23 cellular contexts compared by ENCODE assay signal in genomic region chr14:97641827-97642226, GRCh38.
DNase-seq lines count a peak whose midpoint lies in the region; TF ChIP-seq lines count a peak whose summit lies in the region.
"Had no signal": no experiment of that assay in that cellular context is flagged by ENCODE, and none has a peak within 500 bp of the region (broad histone marks: within the 10 kb centered on the region; RNA-seq: fewer than 3 reads in every experiment).

No MANE protein-coding gene starts in this region.

- peaks cover 20% of the 10 kb centered on the region for H3K4me1 ChIP-seq in suprapubic skin
- H3K4me1 ChIP-seq: adrenal gland, spleen, uterus had no signal

- H3K36me3 Mint-ChIP-seq in activated naive CD4-positive, alpha-beta T cell treated with anti-CD3 and anti-CD28 coated beads, Interleukin-2, amount 50 U/mL, for 24 hours: no peaks in the 10 kb centered on the region
- peaks cover 3% of the 10 kb centered on the region for H3K36me3 Mint-ChIP-seq in activated naive CD4-positive, alpha-beta T cell treated with anti-CD3 and anti-CD28 coated beads, Interleukin-2, amount 10 ng/mL, durations not matched to agents 7 days and 5 days
- H3K36me3 Mint-ChIP-seq in CD14-positive monocyte: no peaks in the 10 kb centered on the region

- no peak for DNase-seq in activated naive CD4-positive, alpha-beta T cell treated with anti-CD3 and anti-CD28 coated beads, Interleukin-2, amount 10 ng/mL, durations not matched to agents 7 days and 5 days
- DNase-seq in NCI-H524 (lab: John Stamatoyannopoulos, UW) (peak; percentile 98 to 99), fibroblast of mammary gland (ENCODE audit: low read depth) (peak; percentile 6), suprapubic skin (ENCODE audit: low spot score in 2 of 2) (peak; percentile 78 to 79), CD14-positive monocyte (ENCODE audit: low spot score) (no peak), DMS153 treated with DMSO at 0.1 percent for 48 hours (lab: John Stamatoyannopoulos, UW; ENCODE audit: unreplicated experiment) (no peak), DMS 273 (lab: John Stamatoyannopoulos, UW; ENCODE audit: unreplicated experiment) (no peak)
- DNase-seq: ACHN, adrenal gland, C1 segment of cervical spinal cord, DMS153, esophagus squamous epithelium, H9, head of caudate nucleus, left ventricle myocardium superior, NCI-H345, occipital lobe, RPMI8226, spleen, T-helper 9 cell, uterus had no signal

- H3K27me3 ChIP-seq in suprapubic skin: no peaks in the 10 kb centered on the region
- H3K27me3 ChIP-seq: adrenal gland, esophagus squamous epithelium, spleen, uterus had no signal

- H3K4me3 ChIP-seq in fibroblast of mammary gland (ENCODE audit: control insufficient read depth, low read depth, low read length): no peak overlapping the region
- H3K4me3 ChIP-seq in suprapubic skin: no peak overlapping the region
- H3K4me3 ChIP-seq: adrenal gland, esophagus squamous epithelium, K562, spleen, uterus had no signal

- H3K36me3 ChIP-seq in suprapubic skin: no peaks in the 10 kb centered on the region
- H3K36me3 ChIP-seq: adrenal gland, esophagus squamous epithelium, spleen, uterus had no signal

- H3K4me1 Mint-ChIP-seq in activated naive CD4-positive, alpha-beta T cell treated with anti-CD3 and anti-CD28 coated beads, Interleukin-2, amount 50 U/mL, for 24 hours: peaks cover 53% of the 10 kb centered on the region
- peaks cover 40% of the 10 kb centered on the region for H3K4me1 Mint-ChIP-seq in activated naive CD4-positive, alpha-beta T cell treated with anti-CD3 and anti-CD28 coated beads, Interleukin-2, amount 10 ng/mL, durations not matched to agents 7 days and 5 days
- peaks cover 10% of the 10 kb centered on the region for H3K4me1 Mint-ChIP-seq in CD14-positive monocyte

- TF ChIP-seq EP300 in suprapubic skin (IDR thresholded peaks at IDR 0.05): no peak

- no peaks in the 10 kb centered on the region for H3K9me3 ChIP-seq in suprapubic skin
- H3K9me3 ChIP-seq: adrenal gland, esophagus squamous epithelium, spleen, uterus had no signal

- CTCF ChIA-PET in activated naive CD4-positive, alpha-beta T cell treated with anti-CD3 and anti-CD28 coated beads, Interleukin-2, amount 10 ng/mL, durations not matched to agents 7 days and 5 days (lab: Charles Lee): no interaction called here

- peak overlapping the region; percentile 64 for H3K27ac ChIP-seq in suprapubic skin
- H3K27ac ChIP-seq: adrenal gland, esophagus squamous epithelium, spleen, uterus had no signal

- H3K27ac Mint-ChIP-seq in activated naive CD4-positive, alpha-beta T cell treated with anti-CD3 and anti-CD28 coated beads, Interleukin-2, amount 50 U/mL, for 24 hours: peak overlapping the region; percentile 49
- H3K27ac Mint-ChIP-seq in activated naive CD4-positive, alpha-beta T cell treated with anti-CD3 and anti-CD28 coated beads, Interleukin-2, amount 10 ng/mL, durations not matched to agents 7 days and 5 days: no peak overlapping the region
- H3K27ac Mint-ChIP-seq in CD14-positive monocyte: peak overlapping the region in 1 of 7 donors; percentile 50

- intact Hi-C loops in CD14-positive monocyte (cut with micrococcal nuclease): no loop called here

- H3K4me3 Mint-ChIP-seq in activated naive CD4-positive, alpha-beta T cell treated with anti-CD3 and anti-CD28 coated beads, Interleukin-2, amount 50 U/mL, for 24 hours: no peak overlapping the region
- no peak overlapping the region for H3K4me3 Mint-ChIP-seq in activated naive CD4-positive, alpha-beta T cell treated with anti-CD3 and anti-CD28 coated beads, Interleukin-2, amount 10 ng/mL, durations not matched to agents 7 days and 5 days
- no peak overlapping the region for H3K4me3 Mint-ChIP-seq in CD14-positive monocyte
- H3K4me3 Mint-ChIP-seq: H9 had no signal

- H3K9me3 Mint-ChIP-seq in activated naive CD4-positive, alpha-beta T cell treated with anti-CD3 and anti-CD28 coated beads, Interleukin-2, amount 50 U/mL, for 24 hours: no peaks in the 10 kb centered on the region
- peaks cover 2% of the 10 kb centered on the region for H3K9me3 Mint-ChIP-seq in activated naive CD4-positive, alpha-beta T cell treated with anti-CD3 and anti-CD28 coated beads, Interleukin-2, amount 10 ng/mL, durations not matched to agents 7 days and 5 days
- peaks cover 0 to 3% (median 0%) of the 10 kb centered on the region in 7 donors for H3K9me3 Mint-ChIP-seq in CD14-positive monocyte

- no peak for TF ChIP-seq POLR2A in suprapubic skin (IDR thresholded peaks at IDR 0.05)

- WGBS in suprapubic skin: 17% methylated on average over 8 of the region's 8 CpGs

- no peak for TF ChIP-seq CTCF in fibroblast of mammary gland (conservative IDR thresholded peaks at IDR 0.05; ENCODE audit: control insufficient read depth, insufficient read depth, low read depth, low read length)
- no peak for TF ChIP-seq CTCF in suprapubic skin (IDR thresholded peaks at IDR 0.05)
- TF ChIP-seq CTCF in CD14-positive monocyte (IDR thresholded peaks at IDR 0.05): no peak

- H3K27me3 Mint-ChIP-seq in activated naive CD4-positive, alpha-beta T cell treated with anti-CD3 and anti-CD28 coated beads, Interleukin-2, amount 50 U/mL, for 24 hours: no peaks in the 10 kb centered on the region
- peaks cover 1% of the 10 kb centered on the region for H3K27me3 Mint-ChIP-seq in activated naive CD4-positive, alpha-beta T cell treated with anti-CD3 and anti-CD28 coated beads, Interleukin-2, amount 10 ng/mL, durations not matched to agents 7 days and 5 days
- H3K27me3 Mint-ChIP-seq in CD14-positive monocyte (ENCODE audit: low read depth in 3 of 3): peaks cover 1 to 8% (median 2%) of the 10 kb centered on the region in 3 donors

Comparison
In these comparisons a context has a peak if more than half of its experiments do, and no peak if none do; other contexts are left out.
1. DNase-seq: peak in NCI-H524 (2 of 2), fibroblast of mammary gland (single experiment) and suprapubic skin (2 of 2); none in activated naive CD4-positive, alpha-beta T cell treated with anti-CD3 and anti-CD28 coated beads, Interleukin-2, amount 10 ng/mL, durations not matched to agents 7 days and 5 days (single experiment), CD14-positive monocyte (single experiment), DMS153 treated with DMSO at 0.1 percent for 48 hours (single experiment) and DMS 273 (single experiment).